Comparison of ENCODE assay signal across 3 cellular contexts in genomic region chr18:48581941-48582340, GRCh38.
TF ChIP-seq lines count a peak whose summit lies in the region.

No MANE protein-coding gene starts in this region.

TF ChIP-seq in liver, 16 proteins besides CTCF, POLR2A, EP300 and RAD21 (continued from another document):
- TF ChIP-seq RXRA (IDR thresholded peaks at IDR 0.05) (no peak), TAF1 (conservative IDR thresholded peaks at IDR 0.05) (no peak)

TF ChIP-seq in HepG2, 621 proteins besides CTCF, POLR2A, EP300 and RAD21:
- TF ChIP-seq, protein P1, sequence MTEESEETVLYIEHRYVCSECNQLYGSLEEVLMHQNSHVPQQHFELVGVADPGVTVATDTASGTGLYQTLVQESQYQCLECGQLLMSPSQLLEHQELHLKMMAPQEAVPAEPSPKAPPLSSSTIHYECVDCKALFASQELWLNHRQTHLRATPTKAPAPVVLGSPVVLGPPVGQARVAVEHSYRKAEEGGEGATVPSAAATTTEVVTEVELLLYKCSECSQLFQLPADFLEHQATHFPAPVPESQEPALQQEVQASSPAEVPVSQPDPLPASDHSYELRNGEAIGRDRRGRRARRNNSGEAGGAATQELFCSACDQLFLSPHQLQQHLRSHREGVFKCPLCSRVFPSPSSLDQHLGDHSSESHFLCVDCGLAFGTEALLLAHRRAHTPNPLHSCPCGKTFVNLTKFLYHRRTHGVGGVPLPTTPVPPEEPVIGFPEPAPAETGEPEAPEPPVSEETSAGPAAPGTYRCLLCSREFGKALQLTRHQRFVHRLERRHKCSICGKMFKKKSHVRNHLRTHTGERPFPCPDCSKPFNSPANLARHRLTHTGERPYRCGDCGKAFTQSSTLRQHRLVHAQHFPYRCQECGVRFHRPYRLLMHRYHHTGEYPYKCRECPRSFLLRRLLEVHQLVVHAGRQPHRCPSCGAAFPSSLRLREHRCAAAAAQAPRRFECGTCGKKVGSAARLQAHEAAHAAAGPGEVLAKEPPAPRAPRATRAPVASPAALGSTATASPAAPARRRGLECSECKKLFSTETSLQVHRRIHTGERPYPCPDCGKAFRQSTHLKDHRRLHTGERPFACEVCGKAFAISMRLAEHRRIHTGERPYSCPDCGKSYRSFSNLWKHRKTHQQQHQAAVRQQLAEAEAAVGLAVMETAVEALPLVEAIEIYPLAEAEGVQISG (CRISPR knock-in tag; IDR thresholded peaks at IDR 0.05), result no peak
- TF ChIP-seq, protein P2, sequence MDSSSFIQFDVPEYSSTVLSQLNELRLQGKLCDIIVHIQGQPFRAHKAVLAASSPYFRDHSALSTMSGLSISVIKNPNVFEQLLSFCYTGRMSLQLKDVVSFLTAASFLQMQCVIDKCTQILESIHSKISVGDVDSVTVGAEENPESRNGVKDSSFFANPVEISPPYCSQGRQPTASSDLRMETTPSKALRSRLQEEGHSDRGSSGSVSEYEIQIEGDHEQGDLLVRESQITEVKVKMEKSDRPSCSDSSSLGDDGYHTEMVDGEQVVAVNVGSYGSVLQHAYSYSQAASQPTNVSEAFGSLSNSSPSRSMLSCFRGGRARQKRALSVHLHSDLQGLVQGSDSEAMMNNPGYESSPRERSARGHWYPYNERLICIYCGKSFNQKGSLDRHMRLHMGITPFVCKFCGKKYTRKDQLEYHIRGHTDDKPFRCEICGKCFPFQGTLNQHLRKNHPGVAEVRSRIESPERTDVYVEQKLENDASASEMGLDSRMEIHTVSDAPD (CRISPR knock-in tag; IDR thresholded peaks at IDR 0.05), result no peak
- no peak for TF ChIP-seq ZNF790 (CRISPR knock-in tag; IDR thresholded peaks at IDR 0.05; ENCODE audit: borderline replicate concordance)
- no peak for TF ChIP-seq ZZZ3 (CRISPR knock-in tag; IDR thresholded peaks at IDR 0.05; ENCODE audit: borderline replicate concordance)
- TF ChIP-seq ZNF781 (CRISPR knock-in tag; IDR thresholded peaks at IDR 0.05; ENCODE audit: borderline replicate concordance, not compliant biosample characterization), result no peak
- TF ChIP-seq ZFP90 (CRISPR knock-in tag; IDR thresholded peaks at IDR 0.05; ENCODE audit: borderline replicate concordance), result no peak
- no peak for TF ChIP-seq NFE2L2 (IDR thresholded peaks at IDR 0.05; ENCODE audit: low read length)
- TF ChIP-seq ZNF607 (CRISPR knock-in tag; IDR thresholded peaks at IDR 0.05; ENCODE audit: borderline replicate concordance), result no peak
- TF ChIP-seq ZNF335 (CRISPR knock-in tag; IDR thresholded peaks at IDR 0.05), result no peak
- TF ChIP-seq ZNF75D (CRISPR knock-in tag; IDR thresholded peaks at IDR 0.05; ENCODE audit: borderline replicate concordance), result no peak
- no peak for TF ChIP-seq MLX (CRISPR knock-in tag; IDR thresholded peaks at IDR 0.05)

TF ChIP-seq in WTC11, 78 proteins besides CTCF, POLR2A, EP300 and RAD21 (continued from another document):
- TF ChIP-seq, protein P3, sequence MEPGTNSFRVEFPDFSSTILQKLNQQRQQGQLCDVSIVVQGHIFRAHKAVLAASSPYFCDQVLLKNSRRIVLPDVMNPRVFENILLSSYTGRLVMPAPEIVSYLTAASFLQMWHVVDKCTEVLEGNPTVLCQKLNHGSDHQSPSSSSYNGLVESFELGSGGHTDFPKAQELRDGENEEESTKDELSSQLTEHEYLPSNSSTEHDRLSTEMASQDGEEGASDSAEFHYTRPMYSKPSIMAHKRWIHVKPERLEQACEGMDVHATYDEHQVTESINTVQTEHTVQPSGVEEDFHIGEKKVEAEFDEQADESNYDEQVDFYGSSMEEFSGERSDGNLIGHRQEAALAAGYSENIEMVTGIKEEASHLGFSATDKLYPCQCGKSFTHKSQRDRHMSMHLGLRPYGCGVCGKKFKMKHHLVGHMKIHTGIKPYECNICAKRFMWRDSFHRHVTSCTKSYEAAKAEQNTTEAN (CRISPR knock-in tag; IDR thresholded peaks at IDR 0.05), result no peak
- no peak for TF ChIP-seq AR (CRISPR knock-in tag; IDR thresholded peaks at IDR 0.05)
- no peak for TF ChIP-seq SMAD4 (CRISPR knock-in tag; IDR thresholded peaks at IDR 0.05)
- no peak for TF ChIP-seq ZNF512 (CRISPR knock-in tag; IDR thresholded peaks at IDR 0.05; ENCODE audit: borderline replicate concordance)
- no peak for TF ChIP-seq HMGXB4 (CRISPR knock-in tag; IDR thresholded peaks at IDR 0.05)
- no peak for TF ChIP-seq ZNF219 (CRISPR knock-in tag; IDR thresholded peaks at IDR 0.05; ENCODE audit: borderline replicate concordance)
- TF ChIP-seq ATF3 (CRISPR knock-in tag; conservative IDR thresholded peaks at IDR 0.05), result no peak
- no peak for TF ChIP-seq E2F1 (CRISPR knock-in tag; IDR thresholded peaks at IDR 0.05)
- no peak for TF ChIP-seq ZNF138 (CRISPR knock-in tag; conservative IDR thresholded peaks at IDR 0.05)
- TF ChIP-seq AFF4 (CRISPR knock-in tag; IDR thresholded peaks at IDR 0.05; ENCODE audit: borderline replicate concordance), result no peak
- TF ChIP-seq NFATC4 (CRISPR knock-in tag; IDR thresholded peaks at IDR 0.05), result no peak
- no peak for TF ChIP-seq ZNF416 (CRISPR knock-in tag; IDR thresholded peaks at IDR 0.05)
- TF ChIP-seq ZNF396 (CRISPR knock-in tag; IDR thresholded peaks at IDR 0.05; ENCODE audit: borderline replicate concordance), result no peak
- TF ChIP-seq ZMAT4 (CRISPR knock-in tag; IDR thresholded peaks at IDR 0.05), result no peak
- TF ChIP-seq, protein P4, sequence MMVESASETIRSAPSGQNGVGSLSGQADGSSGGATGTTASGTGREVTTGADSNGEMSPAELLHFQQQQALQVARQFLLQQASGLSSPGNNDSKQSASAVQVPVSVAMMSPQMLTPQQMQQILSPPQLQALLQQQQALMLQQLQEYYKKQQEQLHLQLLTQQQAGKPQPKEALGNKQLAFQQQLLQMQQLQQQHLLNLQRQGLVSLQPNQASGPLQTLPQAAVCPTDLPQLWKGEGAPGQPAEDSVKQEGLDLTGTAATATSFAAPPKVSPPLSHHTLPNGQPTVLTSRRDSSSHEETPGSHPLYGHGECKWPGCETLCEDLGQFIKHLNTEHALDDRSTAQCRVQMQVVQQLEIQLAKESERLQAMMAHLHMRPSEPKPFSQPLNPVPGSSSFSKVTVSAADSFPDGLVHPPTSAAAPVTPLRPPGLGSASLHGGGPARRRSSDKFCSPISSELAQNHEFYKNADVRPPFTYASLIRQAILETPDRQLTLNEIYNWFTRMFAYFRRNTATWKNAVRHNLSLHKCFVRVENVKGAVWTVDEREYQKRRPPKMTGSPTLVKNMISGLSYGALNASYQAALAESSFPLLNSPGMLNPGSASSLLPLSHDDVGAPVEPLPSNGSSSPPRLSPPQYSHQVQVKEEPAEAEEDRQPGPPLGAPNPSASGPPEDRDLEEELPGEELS (CRISPR knock-in tag; IDR thresholded peaks at IDR 0.05), result no peak
